11 cellular contexts compared by ENCODE assay signal in the genomic region with DNA sequence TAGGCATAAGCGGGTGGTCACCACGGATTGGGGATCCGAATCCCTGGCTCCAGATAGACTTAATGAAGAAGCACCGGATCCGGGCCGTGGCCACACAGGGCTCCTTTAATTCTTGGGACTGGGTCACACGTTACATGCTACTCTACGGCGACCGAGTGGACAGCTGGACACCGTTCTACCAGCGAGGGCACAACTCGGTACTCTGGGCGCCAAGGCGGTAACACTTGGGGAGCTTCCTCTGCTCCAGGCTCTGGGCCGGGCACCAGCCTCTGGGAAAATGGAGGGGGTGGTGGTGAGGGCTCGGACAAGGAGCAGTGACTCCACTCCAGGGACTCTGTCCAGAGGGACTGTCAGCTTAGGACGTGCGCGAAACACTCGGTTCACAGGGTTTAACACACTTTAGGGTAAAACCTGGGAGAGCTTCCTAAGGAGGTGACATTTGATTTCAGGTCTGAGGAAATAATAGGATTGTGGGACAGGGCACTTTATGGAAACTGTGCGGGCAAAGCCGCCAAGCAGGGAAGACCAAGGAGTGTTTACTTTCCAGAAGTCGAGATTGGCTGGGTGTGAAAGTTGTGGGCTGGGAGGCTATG. TPM values are rescaled to one million over a fixed set of nuclear protein-coding genes. Genes with fewer than 3 reads are reported as not detected.
DNase-seq lines count a peak whose midpoint lies in the region; ATAC-seq lines count a peak whose summit lies in the region.
"Had no signal": no experiment of that assay in that cellular context is flagged by ENCODE, and none has a peak within 500 bp of the region (broad histone marks: within the 10 kb centered on the region; RNA-seq: fewer than 3 reads in every experiment).

No MANE protein-coding gene starts in this region.

- no peak overlapping the region for H4K91ac ChIP-seq in trophoblast cell (ENCODE audit: low read depth, low read length)

- no peak overlapping the region for H2BK5ac ChIP-seq in trophoblast cell (ENCODE audit: low read depth, low read length, poor library complexity)

- no peak overlapping the region for H2AFZ ChIP-seq in trophoblast cell (ENCODE audit: insufficient read depth, low read length, poor library complexity)

- no peak for ATAC-seq in memory B cell (ENCODE audit: low read depth)
- ATAC-seq in stimulated activated effector memory CD8-positive, alpha-beta T cell treated with anti-CD3 and anti-CD28 coated beads, Interleukin-12 subunit alpha, Interleukin-12 subunit beta, amount 100 ng/mL, for 72 hours, result no peak
- ATAC-seq in GM21529 (IDR thresholded peaks at IDR 0.05; ENCODE audit: unreplicated experiment), result no peak
- ATAC-seq: activated naive CD8-positive, alpha-beta T cell treated with anti-CD3 and anti-CD28 coated beads, Interleukin-2, amount 50 U/mL, for 24 hours; stimulated activated naive CD8-positive, alpha-beta T cell treated with anti-CD3 and anti-CD28 coated beads, Interleukin-15, Interleukin-2, amounts not matched to agents 100 U/mL and 50 U/mL, for 24 hours had no signal

- H3K4me3 Mint-ChIP-seq in memory B cell, result peak overlapping the region; percentile 50
- H3K4me3 Mint-ChIP-seq in stimulated activated effector memory CD8-positive, alpha-beta T cell treated with anti-CD3 and anti-CD28 coated beads, Interleukin-12 subunit alpha, Interleukin-12 subunit beta, amount 100 ng/mL, for 72 hours, result peak overlapping the region; percentile 75

- H3K9ac ChIP-seq in HUES64 (ENCODE audit: low read depth, low read length), result no peak overlapping the region
- no peak overlapping the region for H3K9ac ChIP-seq in trophoblast cell (ENCODE audit: low read length)

- H2BK12ac ChIP-seq in trophoblast cell (ENCODE audit: low read length), result no peak overlapping the region

- H2BK120ac ChIP-seq in trophoblast cell (ENCODE audit: insufficient read depth, low read length, poor library complexity), result no peak overlapping the region

- H4K12ac ChIP-seq in trophoblast cell (ENCODE audit: low read depth, low read length), result no peak overlapping the region

- H3K4me2 ChIP-seq in trophoblast cell (ENCODE audit: low read length), result no peak overlapping the region

- H3K9me3 Mint-ChIP-seq in memory B cell, result no peaks in the 10 kb centered on the region
- H3K9me3 Mint-ChIP-seq in stimulated activated effector memory CD8-positive, alpha-beta T cell treated with anti-CD3 and anti-CD28 coated beads, Interleukin-12 subunit alpha, Interleukin-12 subunit beta, amount 100 ng/mL, for 72 hours, result no peaks in the 10 kb centered on the region
- H3K9me3 Mint-ChIP-seq: activated naive CD8-positive, alpha-beta T cell treated with anti-CD3 and anti-CD28 coated beads, Interleukin-2, amount 50 U/mL, for 24 hours had no signal

- no peaks in the 10 kb centered on the region for H3K9me3 ChIP-seq in HUES64 (ENCODE audit: insufficient read depth, low read depth, low read length)
- no peaks in the 10 kb centered on the region for H3K9me3 ChIP-seq in ectodermal cell (ENCODE audit: control insufficient read depth, low read length)
- peaks cover 3% of the 10 kb centered on the region for H3K9me3 ChIP-seq in trophoblast cell (ENCODE audit: insufficient read depth, low read depth, low read length)

- H3K4me1 ChIP-seq in HUES64 (ENCODE audit: insufficient read depth, low read length), result peaks cover 26% of the 10 kb centered on the region
- peaks cover 21% of the 10 kb centered on the region for H3K4me1 ChIP-seq in ectodermal cell (ENCODE audit: control insufficient read depth, insufficient read depth, low read length)
- peaks cover 19 to 20% of the 10 kb centered on the region in 2 experiments for H3K4me1 ChIP-seq in trophoblast cell (ENCODE audit: control insufficient read depth in 1 of 2, insufficient read depth in 2 of 2, low read length in 2 of 2)

- peaks cover 4% of the 10 kb centered on the region for H3K79me2 ChIP-seq in trophoblast cell (ENCODE audit: control insufficient read depth, insufficient read depth, low read length, poor library complexity)

- H3K27ac Mint-ChIP-seq in memory B cell, result no peak overlapping the region
- no peak overlapping the region for H3K27ac Mint-ChIP-seq in stimulated activated effector memory CD8-positive, alpha-beta T cell treated with anti-CD3 and anti-CD28 coated beads, Interleukin-12 subunit alpha, Interleukin-12 subunit beta, amount 100 ng/mL, for 72 hours
- H3K27ac Mint-ChIP-seq: activated naive CD8-positive, alpha-beta T cell treated with anti-CD3 and anti-CD28 coated beads, Interleukin-2, amount 50 U/mL, for 24 hours had no signal

- H2AK5ac ChIP-seq in trophoblast cell (ENCODE audit: low read length), result no peak overlapping the region

- no peak overlapping the region for H3K18ac ChIP-seq in trophoblast cell (ENCODE audit: low read length)

- H3K27me3 Mint-ChIP-seq in memory B cell, result no peaks in the 10 kb centered on the region

- H3K36me3 Mint-ChIP-seq in memory B cell, result peaks cover 6% of the 10 kb centered on the region
- peaks cover 6% of the 10 kb centered on the region for H3K36me3 Mint-ChIP-seq in stimulated activated effector memory CD8-positive, alpha-beta T cell treated with anti-CD3 and anti-CD28 coated beads, Interleukin-12 subunit alpha, Interleukin-12 subunit beta, amount 100 ng/mL, for 72 hours

- H3K27ac ChIP-seq in HUES64 (ENCODE audit: low read depth, low read length), result no peak overlapping the region
- H3K27ac ChIP-seq in ectodermal cell (ENCODE audit: insufficient read depth, low read depth, low read length, poor library complexity, severe bottlenecking), result no peak overlapping the region
- H3K27ac ChIP-seq in trophoblast cell (ENCODE audit: low read depth, low read length), result no peak overlapping the region

- H3K14ac ChIP-seq in trophoblast cell (ENCODE audit: low read length), result no peak overlapping the region

- no peak overlapping the region for H3K4ac ChIP-seq in trophoblast cell (ENCODE audit: low read depth, low read length)

- H3K4me1 Mint-ChIP-seq in memory B cell, result peaks cover 25% of the 10 kb centered on the region
- H3K4me1 Mint-ChIP-seq in stimulated activated effector memory CD8-positive, alpha-beta T cell treated with anti-CD3 and anti-CD28 coated beads, Interleukin-12 subunit alpha, Interleukin-12 subunit beta, amount 100 ng/mL, for 72 hours, result peaks cover 50% of the 10 kb centered on the region

- WGBS in HUES64, result 76% methylated on average over 24 of the region's 24 CpGs
- WGBS in ectodermal cell, 2 experiments, result 83% methylated on average over 24 of the region's 24 CpGs
- no CpG with 5 or more reads among the region's 24 CpGs for WGBS in trophoblast cell (ENCODE audit: extremely low coverage, insufficient coverage, insufficient read length)

- peaks cover 31% of the 10 kb centered on the region for H3K27me3 ChIP-seq in HUES64 (ENCODE audit: insufficient read depth, low read length)
- H3K27me3 ChIP-seq in ectodermal cell (ENCODE audit: control insufficient read depth, insufficient read depth, low read length, poor library complexity, severe bottlenecking), result peaks cover 16% of the 10 kb centered on the region
- peaks cover 29% of the 10 kb centered on the region for H3K27me3 ChIP-seq in trophoblast cell (ENCODE audit: insufficient read depth, low read length)

- H3K79me1 ChIP-seq in trophoblast cell (ENCODE audit: low read length), result peaks cover 11% of the 10 kb centered on the region

- H3K23ac ChIP-seq in trophoblast cell (ENCODE audit: low read length), result no peak overlapping the region

- no peak overlapping the region for H4K8ac ChIP-seq in trophoblast cell (ENCODE audit: low read depth, low read length)

- DNase-seq in memory B cell (ENCODE audit: low spot score in 2 of 2) (no peak), pons (ENCODE audit: low spot score) (no peak), trophoblast cell (no peak)
- DNase-seq in stimulated activated effector memory CD8-positive, alpha-beta T cell treated with anti-CD3 and anti-CD28 coated beads, Interleukin-12 subunit alpha, Interleukin-12 subunit beta, amount 100 ng/mL, for 72 hours (ENCODE audit: low spot score in 2 of 2), result no peak
- DNase-seq in stimulated activated CD4-positive, alpha-beta T cell treated with anti-CD3 and anti-CD28 coated beads, Interleukin-4, amount 100 ng/mL, for 4 hours, result no peak
- DNase-seq: activated naive CD8-positive, alpha-beta T cell treated with anti-CD3 and anti-CD28 coated beads, Interleukin-2, amount 50 U/mL, for 24 hours; NCI-H146 had no signal

- H3K36me3 ChIP-seq in HUES64 (ENCODE audit: insufficient read depth, low read length) (0 out of 2 replicates have a peak, but pooled peaks cover 6% of the 10 kb centered on the region), ectodermal cell (ENCODE audit: control insufficient read depth, insufficient read depth, low read length) (peaks cover 10% of the 10 kb centered on the region), trophoblast cell (ENCODE audit: control insufficient read depth in 1 of 2, insufficient read depth in 2 of 2, low read length in 2 of 2) (no peaks in the 10 kb centered on the region)

- H3K4me3 ChIP-seq in HUES64 (ENCODE audit: low read length) (peak overlapping the region; percentile 65), ectodermal cell (ENCODE audit: insufficient read depth, low read depth, low read length) (peak overlapping the region; percentile 77), trophoblast cell (ENCODE audit: low read depth, low read length) (no peak overlapping the region)

RNA-seq across cellular contexts. Expression of a gene that starts 1.8 kb away (rescaled TPM):
- polyA plus RNA-seq in HUES64 (2013, experiment 1 of 2), result 4.1 TPM
- polyA plus RNA-seq in HUES64 (2013, experiment 2 of 2), result 6.6 TPM
- polyA plus RNA-seq in ectodermal cell (2013, experiment 1 of 4), result 39.2 TPM
- polyA plus RNA-seq in ectodermal cell (2013, experiment 2 of 4), result 40.5 TPM
- polyA plus RNA-seq in ectodermal cell (2013, experiment 3 of 4), result 32.3 TPM
- polyA plus RNA-seq in ectodermal cell (2013, experiment 4 of 4), result 34.2 TPM
- 0.44 and 0.45 TPM in 2 replicates for polyA plus RNA-seq in trophoblast cell (2013)

RNA-seq across cellular contexts. Expression of a gene that starts 2.5 kb away (rescaled TPM):
- polyA plus RNA-seq in HUES64 (2013, experiment 1 of 2), result 0.20 TPM
- 1.1 TPM for polyA plus RNA-seq in HUES64 (2013, experiment 2 of 2)
- polyA plus RNA-seq in ectodermal cell (2013, experiment 1 of 4), result 1.9 TPM
- 1.6 TPM for polyA plus RNA-seq in ectodermal cell (2013, experiment 2 of 4)
- polyA plus RNA-seq in ectodermal cell (2013, experiment 3 of 4), result 2.1 TPM
- 1.6 TPM for polyA plus RNA-seq in ectodermal cell (2013, experiment 4 of 4)
- 0.14 and 0.25 TPM in 2 replicates for polyA plus RNA-seq in trophoblast cell (2013)

RNA-seq across cellular contexts. Expression of a gene that starts 7.3 kb away (rescaled TPM):
- polyA plus RNA-seq in HUES64 (2013, experiment 1 of 2), result 10.0 TPM
- 12.9 TPM for polyA plus RNA-seq in HUES64 (2013, experiment 2 of 2)
- 21.4 TPM for polyA plus RNA-seq in ectodermal cell (2013, experiment 1 of 4)
- polyA plus RNA-seq in ectodermal cell (2013, experiment 2 of 4), result 18.9 TPM
- polyA plus RNA-seq in ectodermal cell (2013, experiment 3 of 4), result 16.7 TPM
- 16.9 TPM for polyA plus RNA-seq in ectodermal cell (2013, experiment 4 of 4)
- 8.0 and 8.7 TPM in 2 replicates for polyA plus RNA-seq in trophoblast cell (2013)

RNA-seq across cellular contexts. Expression of a gene that starts 25.0 kb away (rescaled TPM):
- polyA plus RNA-seq in HUES64 (2013, experiment 1 of 2), result 8.3 TPM
- 10.7 TPM for polyA plus RNA-seq in HUES64 (2013, experiment 2 of 2)
- 28.1 TPM for polyA plus RNA-seq in ectodermal cell (2013, experiment 1 of 4)
- 23.8 TPM for polyA plus RNA-seq in ectodermal cell (2013, experiment 2 of 4)
- polyA plus RNA-seq in ectodermal cell (2013, experiment 3 of 4), result 24.7 TPM
- 25.4 TPM for polyA plus RNA-seq in ectodermal cell (2013, experiment 4 of 4)
- polyA plus RNA-seq in trophoblast cell (2013), result 13.2 and 14.1 TPM in 2 replicates
